ENCODE assay signal across 10 cellular contexts in genomic region chr10:104120061-104120460, GRCh38. TPM values are rescaled to one million over a fixed set of nuclear protein-coding genes. Genes with fewer than 3 reads are reported as not detected.
DNase-seq lines count a peak whose midpoint lies in the region; ATAC-seq and TF ChIP-seq lines count a peak whose summit lies in the region.
"Had no signal": no experiment of that assay in that cellular context is flagged by ENCODE, and none has a peak within 500 bp of the region (broad histone marks: within the 10 kb centered on the region; RNA-seq: fewer than 3 reads in every experiment).

No MANE protein-coding gene starts in this region.

- H3K4me2 ChIP-seq in mesendoderm (ENCODE audit: low read length) = no peak overlapping the region

- ATAC-seq in heart right ventricle (no peak), left cardiac atrium (no peak), HG03565 (IDR thresholded peaks at IDR 0.05; ENCODE audit: unreplicated experiment) (no peak), HG03175 (IDR thresholded peaks at IDR 0.05; ENCODE audit: unreplicated experiment) (no peak)

- H3K27ac ChIP-seq in heart right ventricle = peak overlapping the region in 9 of 10 donors; percentile 94 to 100 (median 99)
- H3K27ac ChIP-seq in breast epithelium = peak overlapping the region; percentile 98 to 100
- H3K27ac ChIP-seq in mesendoderm (ENCODE audit: low read depth, low read length) = no peak overlapping the region
- H3K27ac ChIP-seq in uterus = peak overlapping the region; percentile 99

- H3K79me1 ChIP-seq in mesendoderm (ENCODE audit: low read length) = no peaks in the 10 kb centered on the region

- intact Hi-C loops in heart right ventricle (cut with DNase I) (loop anchor here in 8 of 10 donors (2.0 to 10.0 kb wide), 15 partner anchors 43 to 235 kb away; partner anchors contain the start of genes SLK (in 5 of the 8), GSTO1 (in 3 of the 8) and STN1 (in 1 of the 8)), left cardiac atrium (cut with DNase I) (loop anchor here in 1 of 2 donors (2.0 kb wide), 1 partner anchor 151 kb away; no protein-coding TSS in a partner anchor), breast epithelium (cut with DNase I; ENCODE audit: low total_unique reads) (no loop called here), uterus (cut with DNase I; ENCODE audit: low total_unique reads) (no loop called here)

- H3K56ac ChIP-seq in mesendoderm (ENCODE audit: low read length) = no peak overlapping the region

- H3K9me3 ChIP-seq in heart right ventricle (no peaks in the 10 kb centered on the region), breast epithelium (no peaks in the 10 kb centered on the region), uterus (no peaks in the 10 kb centered on the region)

- TF ChIP-seq POLR2A in breast epithelium (IDR thresholded peaks at IDR 0.05) (no peak), uterus (IDR thresholded peaks at IDR 0.05) (no peak)

- H3K23ac ChIP-seq in mesendoderm (ENCODE audit: low read length) = no peak overlapping the region

- TF ChIP-seq CTCF in heart right ventricle (IDR thresholded peaks at IDR 0.05) (no peak), breast epithelium (IDR thresholded peaks at IDR 0.05) (no peak), uterus (IDR thresholded peaks at IDR 0.05) (no peak)

- peak overlapping the region in 1 of 10 donors; percentile 86 for H3K4me3 ChIP-seq in heart right ventricle
- peak overlapping the region in 1 of 3 donors; percentile 68 for H3K4me3 ChIP-seq in breast epithelium
- H3K4me3 ChIP-seq in mesendoderm (ENCODE audit: low read length) = no peak overlapping the region
- no peak overlapping the region for H3K4me3 ChIP-seq in uterus

- H2AK5ac ChIP-seq in mesendoderm (ENCODE audit: low read length) = no peak overlapping the region

- no peak overlapping the region for H2BK120ac ChIP-seq in mesendoderm (ENCODE audit: low read depth, low read length)

- H3K36me3 ChIP-seq in heart right ventricle = peaks cover 0 to 16% (median 0%) of the 10 kb centered on the region in 9 donors
- H3K36me3 ChIP-seq in breast epithelium = no peaks in the 10 kb centered on the region
- no peaks in the 10 kb centered on the region for H3K36me3 ChIP-seq in mesendoderm (ENCODE audit: control insufficient read depth, insufficient read depth, low read length)
- H3K36me3 ChIP-seq in uterus = no peaks in the 10 kb centered on the region

- H3K79me2 ChIP-seq in mesendoderm (ENCODE audit: control insufficient read depth, insufficient read depth, low read length) = no peaks in the 10 kb centered on the region

- H3K4ac ChIP-seq in mesendoderm (ENCODE audit: low read depth, low read length) = no peak overlapping the region

- no peaks in the 10 kb centered on the region for H3K27me3 ChIP-seq in heart right ventricle
- H3K27me3 ChIP-seq in breast epithelium = no peaks in the 10 kb centered on the region
- no peaks in the 10 kb centered on the region for H3K27me3 ChIP-seq in mesendoderm (ENCODE audit: insufficient read depth, low read length, poor library complexity)
- no peaks in the 10 kb centered on the region for H3K27me3 ChIP-seq in uterus

- peak overlapping the region; percentile 64 for H2BK15ac ChIP-seq in mesendoderm (replicated peaks; ENCODE audit: low read depth)

- no peak overlapping the region for H3K18ac ChIP-seq in mesendoderm (ENCODE audit: low read length)

- peak overlapping the region; percentile 39 for H4K8ac ChIP-seq in mesendoderm (ENCODE audit: low read depth, low read length)

- DNase-seq in heart right ventricle = no peak
- no peak for DNase-seq in left cardiac atrium
- no peak for DNase-seq in breast epithelium (ENCODE audit: low spot score in 2 of 2)
- DNase-seq in mesendoderm = no peak
- DNase-seq in uterus = no peak
- no peak for DNase-seq in stimulated activated CD4-positive, alpha-beta T cell treated with anti-CD3 and anti-CD28 coated beads, Interleukin-1b, Interleukin-23, amount 100 ng/mL, for 48 hours
- DNase-seq: H7, NCI-H2081 treated with DMSO at 0.1 percent for 48 hours had no signal

- peaks cover 0 to 24% (median 12%) of the 10 kb centered on the region in 9 donors for H3K4me1 ChIP-seq in heart right ventricle
- peaks cover 0 to 3% of the 10 kb centered on the region in 2 donors for H3K4me1 ChIP-seq in breast epithelium
- no peaks in the 10 kb centered on the region for H3K4me1 ChIP-seq in mesendoderm (ENCODE audit: control insufficient read depth, low read depth, low read length)
- H3K4me1 ChIP-seq in uterus = peaks cover 0 to 5% of the 10 kb centered on the region in 2 donors

- 73 to 84% methylated on average over 3 of the region's 3 CpGs for WGBS in heart right ventricle, 2 donors
- WGBS in mesendoderm (ENCODE audit: extremely low coverage, insufficient coverage, low lambda C conversion rate) = no CpG with 5 or more reads among the region's 3 CpGs

- H2BK5ac ChIP-seq in mesendoderm (ENCODE audit: low read length) = no peak overlapping the region

- H3K9ac ChIP-seq in mesendoderm (ENCODE audit: low read length) = no peak overlapping the region

- no peak overlapping the region for H4K5ac ChIP-seq in mesendoderm (ENCODE audit: low read length)

RNA-seq across cellular contexts. Expression of gene SFR1, which starts 1.9 kb away (rescaled TPM):
- 10 to 100 TPM in 1 of 10 donors, 1 to 10 TPM in 9; 4.4 to 10.4 (median 6.7) TPM for total RNA-seq in heart right ventricle
- 10 to 100 TPM in 1 of 2 donors, 1 to 10 TPM in 1; 7.5 to 12.1 TPM for polyA plus RNA-seq in heart right ventricle
- 1 to 10 TPM; 6.5 to 7.0 TPM for total RNA-seq in left cardiac atrium
- total RNA-seq in breast epithelium = 10 to 100 TPM in 1 of 3 donors, 1 to 10 TPM in 2; 6.3 to 11.4 (median 8.2) TPM
- 7.7 TPM for polyA plus RNA-seq in mesendoderm (2013, experiment 1 of 2)
- 7.5 TPM for polyA plus RNA-seq in mesendoderm (2013, experiment 2 of 2)
- total RNA-seq in uterus = 10 to 100 TPM in 2 of 4 donors, 1 to 10 TPM in 2; 4.1 to 12.8 (median 10.5) TPM

RNA-seq across cellular contexts. Expression of gene COL17A1, which starts 34.4 kb away (rescaled TPM):
- total RNA-seq in heart right ventricle = under 1 TPM in 4 of 10 donors, not detected in 6; 0.10 to 0.39 (median 0.16) TPM
- polyA plus RNA-seq in heart right ventricle = under 1 TPM; 0.15 to 0.36 TPM
- total RNA-seq in left cardiac atrium = under 1 TPM; 0.29 to 0.55 TPM
- total RNA-seq in breast epithelium = 10 to 100 TPM in 2 of 3 donors, under 1 TPM in 1; 0.16 to 56.1 (median 34.1) TPM
- 3.7 TPM for polyA plus RNA-seq in mesendoderm (2013, experiment 1 of 2)
- polyA plus RNA-seq in mesendoderm (2013, experiment 2 of 2) = 3.8 TPM
- total RNA-seq in uterus = 1 to 10 TPM in 1 of 4 donors, under 1 TPM in 2, not detected in 1; under 0.01 to 2.9 (median 0.98) TPM

Comparison
In these comparisons a context has a peak if more than half of its experiments do, and no peak if none do; other contexts are left out.
1. intact Hi-C loops: an anchor here in heart right ventricle (2.0 to 10.0 kb wide); none called in breast epithelium and uterus.